9 cellular contexts compared by ENCODE assay signal in genomic region chr17:19002805-19003542, GRCh38. TPM values are rescaled to one million over a fixed set of nuclear protein-coding genes. Genes with fewer than 3 reads are reported as not detected.
DNase-seq lines count a peak whose midpoint lies in the region; ATAC-seq, FAIRE-seq and TF ChIP-seq lines count a peak whose summit lies in the region.
"Had no signal": no experiment of that assay in that cellular context is flagged by ENCODE, and none has a peak within 500 bp of the region (broad histone marks: within the 10 kb centered on the region; RNA-seq: fewer than 3 reads in every experiment).

No MANE protein-coding gene starts in this region.

- peaks cover 11 to 18% of the 10 kb centered on the region in 2 donors for H3K4me1 Mint-ChIP-seq in natural killer cell
- H3K4me1 Mint-ChIP-seq in natural killer cell treated with Interleukin-12 subunit alpha and Interleukin-12 subunit beta and Interleukin-15 and Interleukin-18, amount 100 ng/mL, for 72 hours (ENCODE audit: low read depth in 2 of 2), result peaks cover 8% of the 10 kb centered on the region in 2 donors

- H3K9me3 ChIP-seq in adipocyte (ENCODE audit: control insufficient read depth, low read length), result peaks cover 4% of the 10 kb centered on the region
- no peaks in the 10 kb centered on the region for H3K9me3 ChIP-seq in vagina
- peaks cover 0 to 4% of the 10 kb centered on the region in 2 donors for H3K9me3 ChIP-seq in kidney (ENCODE audit: control insufficient read depth in 1 of 2, low read length in 2 of 2)

- H3K9me3 Mint-ChIP-seq in natural killer cell, result no peaks in the 10 kb centered on the region
- H3K9me3 Mint-ChIP-seq in natural killer cell treated with Interleukin-12 subunit alpha and Interleukin-12 subunit beta and Interleukin-15 and Interleukin-18, amount 100 ng/mL, for 72 hours, result no peaks in the 10 kb centered on the region

- H3K27ac Mint-ChIP-seq in natural killer cell, result peak overlapping the region in 1 of 2 donors; percentile 86
- H3K27ac Mint-ChIP-seq in natural killer cell treated with Interleukin-12 subunit alpha and Interleukin-12 subunit beta and Interleukin-15 and Interleukin-18, amount 100 ng/mL, for 72 hours, result no peak overlapping the region

- no peaks in the 10 kb centered on the region for H3K36me3 Mint-ChIP-seq in natural killer cell
- H3K36me3 Mint-ChIP-seq in natural killer cell treated with Interleukin-12 subunit alpha and Interleukin-12 subunit beta and Interleukin-15 and Interleukin-18, amount 100 ng/mL, for 72 hours, result no peaks in the 10 kb centered on the region

- no peaks in the 10 kb centered on the region for H3K27me3 ChIP-seq in adipocyte (replicated peaks; ENCODE audit: control insufficient read depth, insufficient read depth, low read length)
- no peaks in the 10 kb centered on the region for H3K27me3 ChIP-seq in vagina

- H3K27ac ChIP-seq in vagina, result peak overlapping the region; percentile 91
- no peak overlapping the region for H3K27ac ChIP-seq in kidney (ENCODE audit: low read depth in 2 of 2, low read length in 2 of 2)

- TF ChIP-seq CTCF in natural killer cell (IDR thresholded peaks at IDR 0.05), result no peak
- no peak for TF ChIP-seq CTCF in vagina (IDR thresholded peaks at IDR 0.05)
- no peak for TF ChIP-seq CTCF in kidney (IDR thresholded peaks at IDR 0.05; ENCODE audit: borderline replicate concordance, extremely low read depth, insufficient read depth)

- H3K4me1 ChIP-seq in adipocyte (ENCODE audit: control insufficient read depth, insufficient read depth, low read length) (peaks cover 12% of the 10 kb centered on the region), vagina (peaks cover 53% of the 10 kb centered on the region), kidney (ENCODE audit: control insufficient read depth in 1 of 2, insufficient read depth in 1 of 2, low read depth in 1 of 2, low read length in 2 of 2) (peaks cover 0 to 7% of the 10 kb centered on the region in 2 donors)

- no peak for TF ChIP-seq POLR2A in vagina (IDR thresholded peaks at IDR 0.05)

- H3K9ac ChIP-seq in adipocyte (ENCODE audit: low read length) (peak overlapping the region; percentile 76), kidney (ENCODE audit: low read length in 2 of 2) (no peak overlapping the region)

- FAIRE-seq in kidney (lab: Jason Lieb, UNC), result no peak
- FAIRE-seq: G401.6 had no signal

- H3K4me3 Mint-ChIP-seq in natural killer cell, result peak overlapping the region; percentile 89
- no peak overlapping the region for H3K4me3 Mint-ChIP-seq in natural killer cell treated with Interleukin-12 subunit alpha and Interleukin-12 subunit beta and Interleukin-15 and Interleukin-18, amount 100 ng/mL, for 72 hours

- intact Hi-C loops in natural killer cell (cut with micrococcal nuclease), result no loop called here
- intact Hi-C loops in vagina (cut with DNase I), result no loop called here
- intact Hi-C loops in kidney (cut with DNase I), result no loop called here

- no peak for ATAC-seq in natural killer cell
- ATAC-seq in natural killer cell treated with Interleukin-12 subunit alpha and Interleukin-12 subunit beta and Interleukin-15 and Interleukin-18, amount 100 ng/mL, for 72 hours, result no peak

- DNase-seq in natural killer cell, result no peak
- no peak for DNase-seq in natural killer cell treated with Interleukin-12 subunit alpha and Interleukin-12 subunit beta and Interleukin-15 and Interleukin-18, amount 100 ng/mL, for 72 hours (ENCODE audit: low spot score)
- peak; percentile 23 for DNase-seq in adipocyte (ENCODE audit: low read depth)
- peak; percentile 74 for DNase-seq in iris pigment epithelial cell (ENCODE audit: low read depth)
- no peak for DNase-seq in vagina (ENCODE audit: extremely low spot score in 2 of 2)
- no peak for DNase-seq in kidney
- DNase-seq in DMS 273 treated with DMSO at 0.1 percent for 48 hours (lab: John Stamatoyannopoulos, UW), result no peak
- no peak for DNase-seq in NCI-H2196 treated with DMSO at 0.1 percent for 48 hours (lab: John Stamatoyannopoulos, UW; ENCODE audit: unreplicated experiment)

- H3K27me3 Mint-ChIP-seq in natural killer cell (ENCODE audit: low read depth in 2 of 2), result no peaks in the 10 kb centered on the region
- no peaks in the 10 kb centered on the region for H3K27me3 Mint-ChIP-seq in natural killer cell treated with Interleukin-12 subunit alpha and Interleukin-12 subunit beta and Interleukin-15 and Interleukin-18, amount 100 ng/mL, for 72 hours

- H3K4me3 ChIP-seq in adipocyte (ENCODE audit: low read length) (peak overlapping the region; percentile 81), vagina (peak overlapping the region; percentile 63 to 79), kidney (ENCODE audit: low read length in 2 of 2) (peak overlapping the region in 1 of 2 donors; percentile 39)

- H3K36me3 ChIP-seq in adipocyte (ENCODE audit: control insufficient read depth, insufficient read depth, low read length, severe bottlenecking) (no peaks in the 10 kb centered on the region), vagina (no peaks in the 10 kb centered on the region), kidney (ENCODE audit: control insufficient read depth in 1 of 2, insufficient read depth in 2 of 2, low read length in 2 of 2) (no peaks in the 10 kb centered on the region)

RNA-seq across cellular contexts. Expression of gene FAM83G, which starts 1.6 kb away (rescaled TPM):
- total RNA-seq in natural killer cell, result 1 to 10 TPM; 3.8 to 6.5 (median 4.3) TPM
- 1 to 10 TPM; 1.4 to 2.6 TPM for total RNA-seq in natural killer cell treated with Interleukin-12 subunit alpha and Interleukin-12 subunit beta and Interleukin-15 and Interleukin-18, amount 100 ng/mL, for 72 hours
- total RNA-seq in vagina, result 36.1 TPM
- total RNA-seq in kidney, result 8.0 TPM
- polyA plus RNA-seq in kidney (ENCODE audit: insufficient read depth, low read depth, low replicate concordance), result 4.9 TPM

RNA-seq across cellular contexts. Expression of gene GRAP, which starts 43.8 kb away (rescaled TPM):
- total RNA-seq in natural killer cell, result 10 to 100 TPM in 1 of 3 donors, 1 to 10 TPM in 2; 5.6 to 11.3 (median 7.1) TPM
- 10 to 100 TPM in 1 of 2 donors, 1 to 10 TPM in 1; 8.2 to 15.9 TPM for total RNA-seq in natural killer cell treated with Interleukin-12 subunit alpha and Interleukin-12 subunit beta and Interleukin-15 and Interleukin-18, amount 100 ng/mL, for 72 hours
- 5.2 TPM for total RNA-seq in vagina
- total RNA-seq in kidney, result 8.4 TPM
- polyA plus RNA-seq in kidney (ENCODE audit: insufficient read depth, low read depth, low replicate concordance), result 7.0 TPM

RNA-seq across cellular contexts. Expression of gene SLC5A10, which starts 51.0 kb away (rescaled TPM):
- total RNA-seq in natural killer cell (under 1 TPM in 1 of 3 donors, not detected in 2; 0.28 TPM), vagina (not detected), kidney (9.7 TPM)
- total RNA-seq in natural killer cell treated with Interleukin-12 subunit alpha and Interleukin-12 subunit beta and Interleukin-15 and Interleukin-18, amount 100 ng/mL, for 72 hours, result not detected
- 16.5 TPM for polyA plus RNA-seq in kidney (ENCODE audit: insufficient read depth, low read depth, low replicate concordance)

Comparison
In these comparisons a context has a peak if more than half of its experiments do, and no peak if none do; other contexts are left out.
1. DNase-seq: peak in adipocyte (single experiment) and iris pigment epithelial cell (single experiment); none in natural killer cell (single experiment), natural killer cell treated with Interleukin-12 subunit alpha and Interleukin-12 subunit beta and Interleukin-15 and Interleukin-18, amount 100 ng/mL, for 72 hours (single experiment), vagina (0 of 2), kidney (single experiment), DMS 273 treated with DMSO at 0.1 percent for 48 hours (single experiment) and NCI-H2196 treated with DMSO at 0.1 percent for 48 hours (single experiment).